32 cellular contexts compared by ENCODE assay signal in the genomic region with DNA sequence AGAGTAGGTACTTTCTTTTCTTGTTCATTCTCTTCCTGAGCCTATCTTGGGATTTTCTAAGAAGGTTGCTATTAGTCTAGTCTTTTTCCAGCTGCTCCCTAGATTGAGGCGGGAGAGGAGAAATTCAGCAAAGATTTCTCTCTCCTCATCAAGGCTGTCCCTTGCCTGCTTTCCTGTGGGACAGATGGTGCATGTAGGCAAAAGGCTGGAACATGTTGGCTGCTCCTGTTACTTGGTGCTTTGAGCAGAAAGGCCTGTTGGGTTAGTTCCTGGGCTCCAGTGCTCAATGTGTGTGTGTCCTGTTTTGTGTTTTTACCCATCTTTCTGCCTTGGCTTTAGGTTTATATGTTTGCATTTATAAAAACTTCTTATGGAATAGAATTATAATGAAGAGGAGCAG.
"Had no signal": no experiment of that assay in that cellular context is flagged by ENCODE, and none has a peak within 500 bp of the region (broad histone marks: within the 10 kb centered on the region; RNA-seq: fewer than 3 reads in every experiment).

No MANE protein-coding gene starts in this region.

- H3K9me3 Mint-ChIP-seq: stimulated activated memory B cell treated with anti-CD40 and anti-IgM and Interleukin-4, amounts not matched to agents 10 μg/mL and 1 μg/mL and 100 μg/mL, for 72 hours had no signal

- H3K27ac Mint-ChIP-seq: activated CD4-positive, alpha-beta memory T cell treated with anti-CD3 and anti-CD28 coated beads for 36 hours; activated CD4-positive, alpha-beta T cell treated with anti-CD3 and anti-CD28 coated beads, Interleukin-2, amount 10 ng/mL, durations not matched to agents 24 days and 14 days; activated naive CD4-positive, alpha-beta T cell treated with anti-CD3 and anti-CD28 coated beads for 36 hours; activated naive CD8-positive, alpha-beta T cell treated with anti-CD3 and anti-CD28 coated beads for 36 hours; activated T-helper 1 cell treated with anti-CD3 and anti-CD28 coated beads, Interleukin-12 subunit alpha, Interleukin-12 subunit beta, Interleukin-2, Interleukin-4 antibody, amounts not matched to agents 30 ng/mL and 10 ng/mL and 1 ng/mL, durations not matched to agents 14 hours and 24 hours and 36 hours; dendritic cell treated with granulocyte-macrophage colony-stimulating factor and Interleukin-4, amounts not matched to agents 40 ng/mL and 50 ng/mL, for 4 days; naive thymus-derived CD4-positive, alpha-beta T cell; stimulated activated memory B cell treated with anti-CD40 and anti-IgM and Interleukin-4, amounts not matched to agents 10 μg/mL and 1 μg/mL and 100 μg/mL, for 72 hours; T-helper 1 cell treated with Interleukin-12 subunit alpha and Interleukin-12 subunit beta and Interleukin-4 antibody, amounts not matched to agents 30 μg/mL and 1 μg/mL, for 36 hours had no signal

- ATAC-seq: gastrocnemius medialis; naive thymus-derived CD4-positive, alpha-beta T cell; psoas muscle; stimulated activated memory B cell treated with anti-CD40 and anti-IgM and Interleukin-4, amounts not matched to agents 10 μg/mL and 1 μg/mL and 100 μg/mL, for 72 hours had no signal

- H3K4me3 Mint-ChIP-seq: activated CD4-positive, alpha-beta memory T cell treated with anti-CD3 and anti-CD28 coated beads for 36 hours; activated CD4-positive, alpha-beta T cell treated with anti-CD3 and anti-CD28 coated beads, Interleukin-2, amount 10 ng/mL, durations not matched to agents 24 days and 14 days; activated naive CD4-positive, alpha-beta T cell treated with anti-CD3 and anti-CD28 coated beads for 36 hours; activated naive CD8-positive, alpha-beta T cell treated with anti-CD3 and anti-CD28 coated beads for 36 hours; activated T-helper 1 cell treated with anti-CD3 and anti-CD28 coated beads, Interleukin-12 subunit alpha, Interleukin-12 subunit beta, Interleukin-2, Interleukin-4 antibody, amounts not matched to agents 30 ng/mL and 10 ng/mL and 1 ng/mL, durations not matched to agents 14 hours and 24 hours and 36 hours; dendritic cell treated with granulocyte-macrophage colony-stimulating factor and Interleukin-4, amounts not matched to agents 40 ng/mL and 50 ng/mL, for 4 days; naive thymus-derived CD4-positive, alpha-beta T cell; stimulated activated memory B cell treated with anti-CD40 and anti-IgM and Interleukin-4, amounts not matched to agents 10 μg/mL and 1 μg/mL and 100 μg/mL, for 72 hours; T-helper 1 cell treated with Interleukin-12 subunit alpha and Interleukin-12 subunit beta and Interleukin-4 antibody, amounts not matched to agents 30 μg/mL and 1 μg/mL, for 36 hours had no signal

- DNase-seq: activated CD4-positive, alpha-beta memory T cell treated with anti-CD3 and anti-CD28 coated beads for 36 hours; activated CD4-positive, alpha-beta T cell treated with anti-CD3 and anti-CD28 coated beads, Interleukin-2, amount 10 ng/mL, durations not matched to agents 24 days and 14 days; activated CD4-positive, CD25-positive, alpha-beta regulatory T cell treated with anti-CD3 and anti-CD28 coated beads, Interleukin-2, amount 50 U/mL, for 72 hours; activated CD8-positive, alpha-beta memory T cell treated with anti-CD3 and anti-CD28 coated beads, Interleukin-2, amount 50 U/mL, for 4 hours; activated effector memory CD4-positive, alpha-beta T cell treated with anti-CD3 and anti-CD28 coated beads, Interleukin-2, amount 50 U/mL, for 16 hours; activated naive CD4-positive, alpha-beta T cell treated with anti-CD3 and anti-CD28 coated beads for 36 hours; activated naive CD8-positive, alpha-beta T cell treated with anti-CD3 and anti-CD28 coated beads for 36 hours; activated T-cell treated with anti-CD3 and anti-CD28 coated beads, Interleukin-2, amount 50 U/mL, for 1 hour; adrenal gland; brain microvascular endothelial cell; gastrocnemius medialis; left colon; mammary epithelial cell; midbrain; naive thymus-derived CD4-positive, alpha-beta T cell; nucleus accumbens; psoas muscle; sigmoid colon; small intestine; stimulated activated CD4-positive, alpha-beta T cell treated with anti-CD3 and anti-CD28 coated beads, Interleukin-1b, Interleukin-23, amount 100 ng/mL, for 48 hours; stimulated activated CD4-positive, alpha-beta T cell treated with anti-CD3 and anti-CD28 coated beads, Interleukin-4, amount 100 ng/mL, for 4 hours; stimulated activated CD8-positive, alpha-beta memory T cell treated with anti-CD3 and anti-CD28 coated beads, Interleukin-4, amount 100 ng/mL, for 48 hours; stomach; T-helper 9 cell; trophoblast cell; WERI-Rb-1 had no signal

- H3K36me3 Mint-ChIP-seq: activated CD4-positive, alpha-beta memory T cell treated with anti-CD3 and anti-CD28 coated beads for 36 hours; stimulated activated memory B cell treated with anti-CD40 and anti-IgM and Interleukin-4, amounts not matched to agents 10 μg/mL and 1 μg/mL and 100 μg/mL, for 72 hours had no signal

- H3K4me3 ChIP-seq: adrenal gland, gastrocnemius medialis, hepatocyte, psoas muscle, sigmoid colon, stomach had no signal

- H3K9me3 ChIP-seq: adrenal gland, gastrocnemius medialis, psoas muscle had no signal

- H3K79me2 ChIP-seq: hepatocyte, parathyroid adenoma had no signal

- H3K4me2 ChIP-seq: hepatocyte had no signal

- H3K27me3 Mint-ChIP-seq: activated CD4-positive, alpha-beta memory T cell treated with anti-CD3 and anti-CD28 coated beads for 36 hours; activated CD4-positive, alpha-beta T cell treated with anti-CD3 and anti-CD28 coated beads, Interleukin-2, amount 10 ng/mL, durations not matched to agents 24 days and 14 days; activated naive CD8-positive, alpha-beta T cell treated with anti-CD3 and anti-CD28 coated beads for 36 hours; dendritic cell treated with granulocyte-macrophage colony-stimulating factor and Interleukin-4, amounts not matched to agents 40 ng/mL and 50 ng/mL, for 4 days; naive thymus-derived CD4-positive, alpha-beta T cell; stimulated activated memory B cell treated with anti-CD40 and anti-IgM and Interleukin-4, amounts not matched to agents 10 μg/mL and 1 μg/mL and 100 μg/mL, for 72 hours had no signal

- H3K27me3 ChIP-seq: adrenal gland, brain microvascular endothelial cell, gastrocnemius medialis, hepatocyte, sigmoid colon, stomach had no signal

- H3K4me1 ChIP-seq: adrenal gland, parathyroid adenoma, psoas muscle had no signal

- H3K9ac ChIP-seq: parathyroid adenoma had no signal

- H3K36me3 ChIP-seq: adrenal gland, brain microvascular endothelial cell, gastrocnemius medialis, sigmoid colon, stomach, WERI-Rb-1 had no signal

- H3K27ac ChIP-seq: adrenal gland, brain microvascular endothelial cell, hepatocyte, parathyroid adenoma, psoas muscle, sigmoid colon, stomach, WERI-Rb-1 had no signal

- H2AFZ ChIP-seq: hepatocyte, parathyroid adenoma had no signal

- H3K4me1 Mint-ChIP-seq: activated CD4-positive, alpha-beta T cell treated with anti-CD3 and anti-CD28 coated beads, Interleukin-2, amount 10 ng/mL, durations not matched to agents 24 days and 14 days; activated naive CD8-positive, alpha-beta T cell treated with anti-CD3 and anti-CD28 coated beads for 36 hours; naive thymus-derived CD4-positive, alpha-beta T cell; stimulated activated memory B cell treated with anti-CD40 and anti-IgM and Interleukin-4, amounts not matched to agents 10 μg/mL and 1 μg/mL and 100 μg/mL, for 72 hours had no signal
